27 cellular contexts compared by ENCODE assay signal in genomic region chr16:26204138-26204537, GRCh38.
"Had no signal": no experiment of that assay in that cellular context is flagged by ENCODE, and none has a peak within 500 bp of the region (broad histone marks: within the 10 kb centered on the region; RNA-seq: fewer than 3 reads in every experiment).

No MANE protein-coding gene starts in this region.

- H3K27me3 ChIP-seq: ascending aorta, cardiac muscle cell, gastrocnemius medialis, sigmoid colon, SJCRH30, upper lobe of left lung, vagina had no signal

- H3K27me3 Mint-ChIP-seq: brain had no signal

- H3K9me3 Mint-ChIP-seq: activated naive CD8-positive, alpha-beta T cell treated with anti-CD3 and anti-CD28 coated beads, Interleukin-2, amount 10 ng/mL, durations not matched to agents 7 days and 5 days; activated T-helper 2 cell treated with anti-CD3 and anti-CD28 coated beads, Interferon-gamma antibody, Interleukin-2, Interleukin-4, amounts not matched to agents 10 μg/mL and 5 μg/mL and 100 μg/mL, durations not matched to agents 14 hours and 24 hours and 36 hours had no signal

- H3K36me3 ChIP-seq: ascending aorta, cardiac muscle cell, gastrocnemius medialis, sigmoid colon, SJCRH30, upper lobe of left lung, vagina, WERI-Rb-1 had no signal

- DNase-seq: activated CD4-positive, alpha-beta T cell treated with anti-CD3 and anti-CD28 coated beads, Interleukin-2, amount 50 U/mL, for 4 hours; activated CD4-positive, CD25-positive, alpha-beta regulatory T cell treated with anti-CD3 and anti-CD28 coated beads, Interleukin-2, amount 50 U/mL, for 72 hours; activated naive CD8-positive, alpha-beta T cell treated with anti-CD3 and anti-CD28 coated beads, Interleukin-2, amount 10 ng/mL, durations not matched to agents 7 days and 5 days; effector memory CD8-positive, alpha-beta T cell; erythroblast; gastrocnemius medialis; glutamatergic neuron; mammary epithelial cell; naive B cell; occipital lobe; psoas muscle; sigmoid colon; SJCRH30; small intestine; stimulated activated naive CD4-positive, alpha-beta T cell treated with Interleukin-2 at 50 U/mL for 16 hours; T-helper 17 cell; T1000; upper lobe of left lung; WERI-Rb-1 had no signal

- H3K9me3 ChIP-seq: gastrocnemius medialis, psoas muscle, SJCRH30, vagina had no signal

- H3K27ac Mint-ChIP-seq: activated naive CD8-positive, alpha-beta T cell treated with anti-CD3 and anti-CD28 coated beads, Interleukin-2, amount 10 ng/mL, durations not matched to agents 7 days and 5 days; activated T-helper 2 cell treated with anti-CD3 and anti-CD28 coated beads, Interferon-gamma antibody, Interleukin-2, Interleukin-4, amounts not matched to agents 10 μg/mL and 5 μg/mL and 100 μg/mL, durations not matched to agents 14 hours and 24 hours and 36 hours; brain; effector memory CD8-positive, alpha-beta T cell; naive B cell; T-helper 17 cell had no signal

- H3K4me3 ChIP-seq: ascending aorta, cardiac muscle cell, coronary artery, gastrocnemius medialis, psoas muscle, sigmoid colon, SJCRH30, upper lobe of left lung, vagina had no signal

- H3K4me3 Mint-ChIP-seq: activated naive CD8-positive, alpha-beta T cell treated with anti-CD3 and anti-CD28 coated beads, Interleukin-2, amount 10 ng/mL, durations not matched to agents 7 days and 5 days; brain; effector memory CD8-positive, alpha-beta T cell; T-helper 17 cell had no signal

- H3K4me1 ChIP-seq: ascending aorta, gastrocnemius medialis, parathyroid adenoma, psoas muscle, sigmoid colon, SJCRH30, upper lobe of left lung, vagina had no signal

- H3K36me3 Mint-ChIP-seq: activated naive CD8-positive, alpha-beta T cell treated with anti-CD3 and anti-CD28 coated beads, Interleukin-2, amount 10 ng/mL, durations not matched to agents 7 days and 5 days; brain; naive B cell had no signal

- ATAC-seq: effector memory CD8-positive, alpha-beta T cell; gastrocnemius medialis; psoas muscle; SK-N-SH treated with all-trans-retinoic acid at 6 μM for 48 hours; T-helper 17 cell had no signal

- H3K27ac ChIP-seq: ascending aorta, cardiac muscle cell, coronary artery, gastrocnemius medialis, parathyroid adenoma, psoas muscle, sigmoid colon, SJCRH30, upper lobe of left lung, vagina, WERI-Rb-1 had no signal

- H3K4me1 Mint-ChIP-seq: activated naive CD8-positive, alpha-beta T cell treated with anti-CD3 and anti-CD28 coated beads, Interleukin-2, amount 10 ng/mL, durations not matched to agents 7 days and 5 days; brain; naive B cell; T-helper 17 cell had no signal
